3 cellular contexts compared by ENCODE assay signal in genomic region chr2:125353542-125353941, GRCh38.
DNase-seq lines count a peak whose midpoint lies in the region; ATAC-seq, FAIRE-seq and TF ChIP-seq lines count a peak whose summit lies in the region.
"Not testable (repeated sequence)": the region's sequence is repeated elsewhere in the genome, so short reads cannot be mapped to it uniquely, and the experiment has no call there.

No MANE protein-coding gene starts in this region.

- POLR2A ChIA-PET in A549 (lab: Yijun Ruan, JAX); HEK293 (lab: Yijun Ruan, JAX); WTC11 (lab: Charles Lee): not testable (repeated sequence)

- H3K27ac ChIP-seq in A549; HEK293 (ENCODE audit: extremely low read depth, low read depth, low read length): not testable (repeated sequence)

- not testable (repeated sequence) for TF ChIP-seq RAD21 in A549 (conservative IDR thresholded peaks at IDR 0.05 in 1 of 2, IDR thresholded peaks at IDR 0.05 in 1 of 2)

- TF ChIP-seq CTCF in A549 (IDR thresholded peaks at IDR 0.05); HEK293 (tag by site-specific recombination; IDR thresholded peaks at IDR 0.05); WTC11 (IDR thresholded peaks at IDR 0.05): not testable (repeated sequence)

- not testable (repeated sequence) for H3K27me3 Mint-ChIP-seq in WTC11 (ENCODE audit: low read depth)

- WGBS in A549 (ENCODE audit: missing lambda C conversion rate) = 74% methylated on average over 12 of the region's 12 CpGs

- CTCF ChIA-PET in A549 (lab: Yijun Ruan, JAX); HEK293 (lab: Yijun Ruan, JAX); WTC11 (lab: Charles Lee): not testable (repeated sequence)

- H3K4me1 ChIP-seq in A549; HEK293 (ENCODE audit: control insufficient read depth, insufficient read depth, low read length): not testable (repeated sequence)

- H3K36me3 Mint-ChIP-seq in WTC11 = not testable (repeated sequence)

- not testable (repeated sequence) for H3K36me3 ChIP-seq in HEK293 (ENCODE audit: control insufficient read depth in 2 of 2, insufficient read depth in 1 of 2, low read length in 2 of 2)

- not testable (repeated sequence) for FAIRE-seq in A549 (lab: Jason Lieb, UNC)

- DNase-seq in A549 (ENCODE audit: low read depth in 1 of 2, low spot score in 1 of 2); WTC11 (ENCODE audit: low spot score): not testable (repeated sequence)

- not testable (repeated sequence) for H3K27ac Mint-ChIP-seq in WTC11

- not testable (repeated sequence) for ATAC-seq in A549, WTC11

- H3K4me3 Mint-ChIP-seq in WTC11 = not testable (repeated sequence)

- H3K4me2 ChIP-seq in A549 = not testable (repeated sequence)

- TF ChIP-seq POLR2A in A549 (IDR thresholded peaks at IDR 0.05; ENCODE audit: low read length) = not testable (repeated sequence)

- not testable (repeated sequence) for H3K9me3 ChIP-seq in A549; HEK293 (ENCODE audit: control insufficient read depth, insufficient read depth, low read depth, low read length)

- not testable (repeated sequence) for H3K4me1 Mint-ChIP-seq in WTC11

- not testable (repeated sequence) for H3K4me3 ChIP-seq in A549; HEK293 (ENCODE audit: low read depth, low read length)

- peaks cover 25% of the 10 kb centered on the region for H3K9me3 Mint-ChIP-seq in WTC11

- TF ChIP-seq EP300 in A549 (IDR thresholded peaks at IDR 0.05) = not testable (repeated sequence)

TF ChIP-seq in A549, 52 proteins besides CTCF, POLR2A, EP300 and RAD21:
- peak; percentile 39; the same call in 1 of the 2 replicates for TF ChIP-seq ZC3H11A (IDR thresholded peaks at IDR 0.05)
TF ChIP-seq in A549: peak in this region for 1; not testable (repeated sequence) for 51.

TF ChIP-seq in HEK293, 187 proteins besides CTCF, POLR2A, EP300 and RAD21 (continues in another document):
- peak; percentile 43 for TF ChIP-seq ZNF623 (tag by site-specific recombination; IDR thresholded peaks at IDR 0.05)
- TF ChIP-seq ZNF518A (tag by site-specific recombination; conservative IDR thresholded peaks at IDR 0.05; ENCODE audit: low read depth) = peak; percentile 65; the same call in 1 of the 2 replicates
- peak; percentile 61; the same call in 1 of the 2 replicates for TF ChIP-seq ZNF140 (tag by site-specific recombination; IDR thresholded peaks at IDR 0.05)
- TF ChIP-seq ZNF426 (tag by site-specific recombination; IDR thresholded peaks at IDR 0.05) = peak; percentile 56

TF ChIP-seq in WTC11, 78 proteins besides CTCF, POLR2A, EP300 and RAD21:
- TF ChIP-seq HMGA2 (CRISPR knock-in tag; IDR thresholded peaks at IDR 0.05) = peak; percentile 12; the same call in 1 of the 2 replicates
